ENCODE assay signal across 8 cellular contexts in the genomic region with DNA sequence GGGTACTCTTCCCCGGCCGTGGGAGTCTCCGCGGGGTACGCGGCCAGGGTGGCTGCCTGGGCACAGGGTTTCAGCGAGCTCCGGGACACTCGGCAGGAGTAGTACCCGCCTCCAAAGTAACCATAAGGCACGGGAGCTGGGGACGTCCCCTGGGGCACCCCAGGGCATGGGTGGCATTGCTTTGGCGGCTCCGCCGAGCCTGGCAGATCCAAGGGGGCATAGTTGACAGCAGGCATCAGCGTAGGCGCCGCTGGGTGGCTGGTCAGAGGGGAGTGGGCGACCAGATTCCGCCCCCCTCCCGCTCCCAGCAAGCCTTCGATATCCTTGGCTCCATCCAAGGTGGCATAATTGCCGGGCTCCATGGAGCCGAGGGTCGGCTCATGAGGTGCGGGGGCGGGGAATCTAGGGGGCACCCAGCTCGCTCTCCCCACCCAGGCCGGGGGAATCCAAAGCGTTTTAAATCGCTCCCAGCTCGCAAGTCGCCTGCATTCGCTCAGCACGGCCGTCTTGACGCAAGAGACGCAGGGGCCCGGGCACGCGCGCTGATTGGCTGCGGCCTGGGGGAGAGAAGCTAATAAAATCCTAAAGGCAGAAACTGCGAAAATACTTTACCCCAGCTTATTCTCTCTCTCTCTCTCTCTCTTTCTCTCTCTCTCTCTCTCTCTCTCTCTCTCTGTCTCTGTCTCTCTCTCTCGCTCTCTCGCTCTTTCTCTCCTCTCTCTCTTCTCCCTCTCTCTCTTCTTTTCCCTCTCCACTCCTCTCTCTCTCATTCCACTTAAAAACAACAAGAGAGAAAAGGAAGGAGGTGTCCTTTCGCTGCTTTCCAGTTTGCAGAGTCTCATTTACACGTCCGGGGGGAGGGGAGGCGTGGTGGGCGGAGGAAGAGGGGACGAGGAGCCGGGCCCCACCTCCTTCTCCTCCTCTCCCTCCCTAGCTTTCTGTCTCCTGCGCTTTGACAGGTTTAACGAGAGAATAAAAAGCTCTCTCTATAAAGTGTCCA. TPM values are rescaled to one million over a fixed set of nuclear protein-coding genes. Genes with fewer than 3 reads are reported as not detected.
A peak's percentile ranks its signal among the peaks of the same experiment; 100 is the strongest.
DNase-seq lines count a peak whose midpoint lies in the region; ATAC-seq lines count a peak whose summit lies in the region.

A gene (minus strand): TSS at position 519 of the 1,000 bp plus-strand sequence. CDS start 157 bp downstream, at position 362.

- H3K27me3 Mint-ChIP-seq in activated CD4-positive, alpha-beta T cell treated with anti-CD3 and anti-CD28 coated beads for 36 hours = peaks cover 82% of the 10 kb centered on the region

- POLR2A ChIA-PET in activated CD4-positive, alpha-beta T cell treated with anti-CD3 and anti-CD28 coated beads for 36 hours (lab: Charles Lee) = interaction anchor here (0.7 kb wide), 2 partner anchors 155 to 164 kb away, joined by 3 to 4 read pairs; a partner anchor contains a TSS

- DNase-seq in COR-L47 (lab: John Stamatoyannopoulos, UW) = peak; percentile 50
- peak; percentile 67 for DNase-seq in NCI-H1105 (lab: John Stamatoyannopoulos, UW)
- peak; percentile 70 for DNase-seq in activated CD4-positive, alpha-beta T cell treated with anti-CD3 and anti-CD28 coated beads for 36 hours
- DNase-seq in left ventricle myocardium superior = peak; percentile 55
- peak; percentile 9 for DNase-seq in stimulated activated CD8-positive, alpha-beta memory T cell treated with anti-CD3 and anti-CD28 coated beads, Interleukin-12 subunit alpha, Interleukin-12 subunit beta, amount 100 ng/mL, for 24 hours (ENCODE audit: extremely low read depth)

- intact Hi-C loops in activated CD4-positive, alpha-beta T cell treated with anti-CD3 and anti-CD28 coated beads for 36 hours (cut with DNase I, micrococcal nuclease) = loop anchor here (2.0 to 10.0 kb wide), 2 partner anchors 16 to 766 kb away; a partner anchor contains a TSS
- intact Hi-C loops in left ventricle myocardium superior (cut with micrococcal nuclease) = loop anchor here (10.0 kb wide), 1 partner anchor 66 kb away; no protein-coding TSS in a partner anchor

- H3K27ac Mint-ChIP-seq in activated CD4-positive, alpha-beta T cell treated with anti-CD3 and anti-CD28 coated beads for 36 hours = no peak within 1 kb of the TSS

- peak; percentile 52 for ATAC-seq in activated CD4-positive, alpha-beta T cell treated with anti-CD3 and anti-CD28 coated beads for 36 hours
- ATAC-seq in left ventricle myocardium superior = peak; percentile 22
- no peak for ATAC-seq in activated CD4-positive, CD25-positive, alpha-beta regulatory T cell treated with anti-CD3 and anti-CD28 coated beads, Interleukin-2, amount 50 U/mL, for 24 hours
- no peak for ATAC-seq in GM18873 (IDR thresholded peaks at IDR 0.05; ENCODE audit: low FRiP score, unreplicated experiment)
- no peak for ATAC-seq in HG02623 (IDR thresholded peaks at IDR 0.05; ENCODE audit: unreplicated experiment)

- peaks cover 34% of the 10 kb centered on the region for H3K4me1 Mint-ChIP-seq in activated CD4-positive, alpha-beta T cell treated with anti-CD3 and anti-CD28 coated beads for 36 hours

- CTCF ChIA-PET in activated CD4-positive, alpha-beta T cell treated with anti-CD3 and anti-CD28 coated beads for 36 hours (lab: Charles Lee) = interaction anchor here (0.6 to 3.4 kb wide), 6 partner anchors 11 to 513 kb away, joined by 3 to 7 read pairs (median 4); no protein-coding TSS in a partner anchor

- no peaks in the 10 kb centered on the region for H3K36me3 Mint-ChIP-seq in activated CD4-positive, alpha-beta T cell treated with anti-CD3 and anti-CD28 coated beads for 36 hours (ENCODE audit: low read depth)

- peak within 1 kb of the TSS; percentile 37 for H3K4me3 Mint-ChIP-seq in activated CD4-positive, alpha-beta T cell treated with anti-CD3 and anti-CD28 coated beads for 36 hours

- H3K9me3 Mint-ChIP-seq in activated CD4-positive, alpha-beta T cell treated with anti-CD3 and anti-CD28 coated beads for 36 hours (ENCODE audit: low read depth) = no peaks in the 10 kb centered on the region

RNA-seq across cellular contexts. Expression of the gene that starts here (rescaled TPM):
- total RNA-seq in activated CD4-positive, alpha-beta T cell treated with anti-CD3 and anti-CD28 coated beads for 36 hours = not detected
- not detected for total RNA-seq in left ventricle myocardium superior

Comparison
In these comparisons a context has a peak if more than half of its experiments do, and no peak if none do; other contexts are left out.
1. Peak in DNase-seq and ATAC-seq in activated CD4-positive, alpha-beta T cell treated with anti-CD3 and anti-CD28 coated beads for 36 hours; RNA of the gene not detected or under 1 TPM.
2. Peak in DNase-seq and ATAC-seq in left ventricle myocardium superior; RNA of the gene not detected or under 1 TPM.
3. DNase-seq: peak in every context shown above with its lines; median percentile 70 in activated CD4-positive, alpha-beta T cell treated with anti-CD3 and anti-CD28 coated beads for 36 hours; 67 in NCI-H1105; 55 in left ventricle myocardium superior; 50 in COR-L47; 9 in stimulated activated CD8-positive, alpha-beta memory T cell treated with anti-CD3 and anti-CD28 coated beads, Interleukin-12 subunit alpha, Interleukin-12 subunit beta, amount 100 ng/mL, for 24 hours.